ENCODE assay signal across 9 cellular contexts in the genomic region with DNA sequence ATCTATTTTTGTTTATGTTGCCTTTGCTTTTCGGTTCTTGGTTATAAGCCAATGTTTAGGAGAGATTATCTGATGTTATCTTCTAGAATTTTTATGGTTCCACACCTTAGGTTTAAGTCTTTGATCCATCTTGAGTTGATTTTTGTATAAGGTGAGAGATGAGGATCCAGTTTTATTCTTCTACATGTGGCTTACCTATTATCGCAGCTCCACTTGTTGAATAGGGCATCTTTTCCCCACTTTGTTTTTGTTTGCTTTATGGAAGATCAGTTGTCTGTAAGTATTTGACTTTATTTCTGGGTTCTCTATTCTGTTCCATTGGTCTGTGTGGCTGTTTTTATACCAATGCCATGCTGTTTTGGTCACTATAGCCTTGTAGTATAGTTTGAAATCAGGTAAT.
"Had no signal": no experiment of that assay in that cellular context is flagged by ENCODE, and none has a peak within 500 bp of the region (broad histone marks: within the 10 kb centered on the region; RNA-seq: fewer than 3 reads in every experiment).

No MANE protein-coding gene starts in this region.

- H3K4me3 ChIP-seq: GM23248, HAP-1, K562 had no signal

- H3K27ac ChIP-seq: GM23248 had no signal

- H3K4me1 ChIP-seq: HAP-1 had no signal

- FAIRE-seq: HTR-8/SVneo, K562 had no signal

- DNase-seq: GM23248, GOT3, H7, IMR-90, KG1 had no signal

- ATAC-seq: HCT116, K562 had no signal
